ENCODE assay signal across 9 cellular contexts in the genomic region with DNA sequence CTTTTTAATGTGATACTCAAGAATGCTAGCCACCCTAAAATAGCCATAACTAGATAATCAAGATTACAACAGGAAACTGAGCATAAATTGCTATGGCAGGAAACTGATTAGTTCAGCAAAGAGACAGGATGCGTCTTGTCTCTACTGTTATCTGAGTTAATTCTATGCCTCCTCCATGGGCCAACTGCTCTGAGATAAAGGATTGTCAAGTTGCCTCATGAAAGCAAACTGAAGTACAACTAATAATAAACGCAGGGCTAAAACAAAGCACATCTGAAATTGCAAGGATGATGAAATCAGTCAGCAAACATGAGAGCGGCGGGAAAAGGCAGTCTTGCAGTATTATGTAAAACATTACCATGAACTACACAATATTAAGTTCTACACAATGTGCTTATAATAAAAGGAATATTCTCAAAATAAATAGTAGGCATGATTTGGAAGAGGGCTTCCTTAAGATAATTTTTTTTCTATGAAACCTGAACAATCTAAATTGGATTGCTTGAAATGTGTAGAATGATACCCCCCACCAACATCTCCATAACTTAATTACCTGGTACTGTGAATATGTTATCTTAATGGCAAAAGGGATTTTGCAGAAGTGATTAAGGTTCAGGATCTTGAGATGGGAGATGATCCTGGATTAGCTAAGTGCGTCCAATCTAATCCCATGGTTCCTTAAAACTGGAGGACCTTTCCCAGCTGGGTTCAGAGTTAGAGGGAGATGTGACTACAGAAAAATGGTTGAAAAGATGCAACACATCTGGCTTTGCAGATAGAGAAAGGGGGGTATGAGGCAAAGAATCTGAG.
A peak's percentile ranks its signal among the peaks of the same experiment; 100 is the strongest.
DNase-seq lines count a peak whose midpoint lies in the region; ATAC-seq and TF ChIP-seq lines count a peak whose summit lies in the region.
"Had no signal": no experiment of that assay in that cellular context is flagged by ENCODE, and none has a peak within 500 bp of the region (broad histone marks: within the 10 kb centered on the region; RNA-seq: fewer than 3 reads in every experiment).

No MANE protein-coding gene starts in this region.

- H3K27ac ChIP-seq in HEK293 (ENCODE audit: extremely low read depth, low read depth, low read length) = no peak overlapping the region
- H3K27ac ChIP-seq in mesodermal cell (ENCODE audit: low read depth, low read length, severe bottlenecking) = peak overlapping the region; percentile 72

- 70 to 94% methylated on average over 1 to 3 of the region's 5 CpGs for WGBS in mesodermal cell (ENCODE audit: insufficient coverage in 2 of 2), 2 experiments

- H3K36me3 ChIP-seq in HEK293 (ENCODE audit: control insufficient read depth in 2 of 2, insufficient read depth in 1 of 2, low read length in 2 of 2) = peaks cover 0 to 3% of the 10 kb centered on the region in 2 experiments; a peak in 1 of 3 replicates
- H3K36me3 ChIP-seq in mesodermal cell (ENCODE audit: control insufficient read depth, insufficient read depth, low read length) = peaks cover 62% of the 10 kb centered on the region

- POLR2A ChIA-PET in HEK293 (lab: Yijun Ruan, JAX) = no interaction called here

- DNase-seq in NOMO-1 treated with dmso at 0.1 percent for 144 hours (lab: John Stamatoyannopoulos, UW; ENCODE audit: unreplicated experiment) (peak; percentile 34), cardiac fibroblast (ENCODE audit: low read depth in 2 of 2) (peak; percentile 62 to 72), foreskin melanocyte (no peak), posterior vena cava (ENCODE audit: low spot score) (no peak), T-helper 9 cell (no peak)
- DNase-seq: NCI-H1092 treated with DMSO at 0.1 percent for 48 hours had no signal

- intact Hi-C loops in posterior vena cava (cut with DNase I) = no loop called here

- no peak for ATAC-seq in GM18907 (IDR thresholded peaks at IDR 0.05; ENCODE audit: unreplicated experiment)

- CTCF ChIA-PET in HEK293 (lab: Yijun Ruan, JAX) = no interaction called here

- no peaks in the 10 kb centered on the region for H3K9me3 ChIP-seq in HEK293 (ENCODE audit: control insufficient read depth, insufficient read depth, low read depth, low read length)
- H3K9me3 ChIP-seq in mesodermal cell (ENCODE audit: control insufficient read depth, low read length) = peaks cover 18% of the 10 kb centered on the region

- H3K4me1 ChIP-seq in HEK293 (ENCODE audit: control insufficient read depth, insufficient read depth, low read length) = peaks cover 4% of the 10 kb centered on the region
- peaks cover 33% of the 10 kb centered on the region for H3K4me1 ChIP-seq in mesodermal cell (ENCODE audit: control insufficient read depth, insufficient read depth, low read length, poor library complexity, severe bottlenecking)

- H3K4me3 ChIP-seq in HEK293 (ENCODE audit: low read depth, low read length) = no peak overlapping the region
- H3K4me3 ChIP-seq in cardiac fibroblast (replicated peaks in 1 of 2; ENCODE audit: low read depth in 2 of 2, low read length in 2 of 2) = no peak overlapping the region
- no peak overlapping the region for H3K4me3 ChIP-seq in mesodermal cell (ENCODE audit: extremely low read depth, insufficient read depth, low read length, poor library complexity, severe bottlenecking)

- TF ChIP-seq CTCF in HEK293 (tag by site-specific recombination; IDR thresholded peaks at IDR 0.05) = no peak
- no peak for TF ChIP-seq CTCF in cardiac fibroblast (IDR thresholded peaks at IDR 0.05; ENCODE audit: low read depth, low read length)

TF ChIP-seq in HEK293, 187 proteins besides CTCF, POLR2A, EP300 and RAD21 (continues in another document):
- TF ChIP-seq, protein P1, sequence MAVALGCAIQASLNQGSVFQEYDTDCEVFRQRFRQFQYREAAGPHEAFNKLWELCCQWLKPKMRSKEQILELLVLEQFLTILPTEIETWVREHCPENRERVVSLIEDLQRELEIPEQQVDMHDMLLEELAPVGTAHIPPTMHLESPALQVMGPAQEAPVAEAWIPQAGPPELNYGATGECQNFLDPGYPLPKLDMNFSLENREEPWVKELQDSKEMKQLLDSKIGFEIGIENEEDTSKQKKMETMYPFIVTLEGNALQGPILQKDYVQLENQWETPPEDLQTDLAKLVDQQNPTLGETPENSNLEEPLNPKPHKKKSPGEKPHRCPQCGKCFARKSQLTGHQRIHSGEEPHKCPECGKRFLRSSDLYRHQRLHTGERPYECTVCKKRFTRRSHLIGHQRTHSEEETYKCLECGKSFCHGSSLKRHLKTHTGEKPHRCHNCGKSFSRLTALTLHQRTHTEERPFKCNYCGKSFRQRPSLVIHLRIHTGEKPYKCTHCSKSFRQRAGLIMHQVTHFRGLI (tag by site-specific recombination; IDR thresholded peaks at IDR 0.05) = no peak
- no peak for TF ChIP-seq SALL2 (tag by site-specific recombination; IDR thresholded peaks at IDR 0.05; ENCODE audit: borderline replicate concordance)
- TF ChIP-seq FEZF1 (tag by site-specific recombination; IDR thresholded peaks at IDR 0.05) = 0 out of 2 replicates have a peak, but pooled peaks have one; percentile 17
- TF ChIP-seq, protein P2, sequence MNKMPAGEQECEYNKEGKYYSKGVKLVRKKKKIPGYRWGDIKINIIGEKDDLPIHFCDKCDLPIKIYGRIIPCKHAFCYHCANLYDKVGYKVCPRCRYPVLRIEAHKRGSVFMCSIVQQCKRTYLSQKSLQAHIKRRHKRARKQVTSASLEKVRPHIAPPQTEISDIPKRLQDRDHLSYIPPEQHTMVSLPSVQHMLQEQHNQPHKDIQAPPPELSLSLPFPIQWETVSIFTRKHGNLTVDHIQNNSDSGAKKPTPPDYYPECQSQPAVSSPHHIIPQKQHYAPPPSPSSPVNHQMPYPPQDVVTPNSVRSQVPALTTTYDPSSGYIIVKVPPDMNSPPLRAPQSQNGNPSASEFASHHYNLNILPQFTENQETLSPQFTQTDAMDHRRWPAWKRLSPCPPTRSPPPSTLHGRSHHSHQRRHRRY (tag by site-specific recombination; IDR thresholded peaks at IDR 0.05) = no peak
- peak; percentile 69; the same call in 1 of the 2 replicates for TF ChIP-seq TRIM28 (IDR thresholded peaks at IDR 0.05; ENCODE audit: borderline replicate concordance, low read length)
- TF ChIP-seq, protein P3, sequence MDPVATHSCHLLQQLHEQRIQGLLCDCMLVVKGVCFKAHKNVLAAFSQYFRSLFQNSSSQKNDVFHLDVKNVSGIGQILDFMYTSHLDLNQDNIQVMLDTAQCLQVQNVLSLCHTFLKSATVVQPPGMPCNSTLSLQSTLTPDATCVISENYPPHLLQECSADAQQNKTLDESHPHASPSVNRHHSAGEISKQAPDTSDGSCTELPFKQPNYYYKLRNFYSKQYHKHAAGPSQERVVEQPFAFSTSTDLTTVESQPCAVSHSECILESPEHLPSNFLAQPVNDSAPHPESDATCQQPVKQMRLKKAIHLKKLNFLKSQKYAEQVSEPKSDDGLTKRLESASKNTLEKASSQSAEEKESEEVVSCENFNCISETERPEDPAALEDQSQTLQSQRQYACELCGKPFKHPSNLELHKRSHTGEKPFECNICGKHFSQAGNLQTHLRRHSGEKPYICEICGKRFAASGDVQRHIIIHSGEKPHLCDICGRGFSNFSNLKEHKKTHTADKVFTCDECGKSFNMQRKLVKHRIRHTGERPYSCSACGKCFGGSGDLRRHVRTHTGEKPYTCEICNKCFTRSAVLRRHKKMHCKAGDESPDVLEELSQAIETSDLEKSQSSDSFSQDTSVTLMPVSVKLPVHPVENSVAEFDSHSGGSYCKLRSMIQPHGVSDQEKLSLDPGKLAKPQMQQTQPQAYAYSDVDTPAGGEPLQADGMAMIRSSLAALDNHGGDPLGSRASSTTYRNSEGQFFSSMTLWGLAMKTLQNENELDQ (tag by site-specific recombination; IDR thresholded peaks at IDR 0.05; ENCODE audit: low read depth) = no peak
- peak; percentile 82 for TF ChIP-seq TCF7L2 (IDR thresholded peaks at IDR 0.05; ENCODE audit: borderline replicate concordance, low read depth, low read length)
- TF ChIP-seq, protein P4, sequence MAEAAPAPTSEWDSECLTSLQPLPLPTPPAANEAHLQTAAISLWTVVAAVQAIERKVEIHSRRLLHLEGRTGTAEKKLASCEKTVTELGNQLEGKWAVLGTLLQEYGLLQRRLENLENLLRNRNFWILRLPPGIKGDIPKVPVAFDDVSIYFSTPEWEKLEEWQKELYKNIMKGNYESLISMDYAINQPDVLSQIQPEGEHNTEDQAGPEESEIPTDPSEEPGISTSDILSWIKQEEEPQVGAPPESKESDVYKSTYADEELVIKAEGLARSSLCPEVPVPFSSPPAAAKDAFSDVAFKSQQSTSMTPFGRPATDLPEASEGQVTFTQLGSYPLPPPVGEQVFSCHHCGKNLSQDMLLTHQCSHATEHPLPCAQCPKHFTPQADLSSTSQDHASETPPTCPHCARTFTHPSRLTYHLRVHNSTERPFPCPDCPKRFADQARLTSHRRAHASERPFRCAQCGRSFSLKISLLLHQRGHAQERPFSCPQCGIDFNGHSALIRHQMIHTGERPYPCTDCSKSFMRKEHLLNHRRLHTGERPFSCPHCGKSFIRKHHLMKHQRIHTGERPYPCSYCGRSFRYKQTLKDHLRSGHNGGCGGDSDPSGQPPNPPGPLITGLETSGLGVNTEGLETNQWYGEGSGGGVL (tag by site-specific recombination; IDR thresholded peaks at IDR 0.05) = 0 out of 2 replicates have a peak, but pooled peaks have one; percentile 10
- no peak for TF ChIP-seq ZSCAN30 (tag by site-specific recombination; IDR thresholded peaks at IDR 0.05)
- TF ChIP-seq, protein P5, sequence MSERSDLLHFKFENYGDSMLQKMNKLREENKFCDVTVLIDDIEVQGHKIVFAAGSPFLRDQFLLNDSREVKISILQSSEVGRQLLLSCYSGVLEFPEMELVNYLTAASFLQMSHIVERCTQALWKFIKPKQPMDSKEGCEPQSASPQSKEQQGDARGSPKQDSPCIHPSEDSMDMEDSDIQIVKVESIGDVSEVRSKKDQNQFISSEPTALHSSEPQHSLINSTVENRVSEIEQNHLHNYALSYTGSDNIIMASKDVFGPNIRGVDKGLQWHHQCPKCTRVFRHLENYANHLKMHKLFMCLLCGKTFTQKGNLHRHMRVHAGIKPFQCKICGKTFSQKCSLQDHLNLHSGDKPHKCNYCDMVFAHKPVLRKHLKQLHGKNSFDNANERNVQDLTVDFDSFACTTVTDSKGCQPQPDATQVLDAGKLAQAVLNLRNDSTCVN (tag by site-specific recombination; optimal IDR thresholded peaks at IDR 0.05) = no peak
- TF ChIP-seq, protein P6, sequence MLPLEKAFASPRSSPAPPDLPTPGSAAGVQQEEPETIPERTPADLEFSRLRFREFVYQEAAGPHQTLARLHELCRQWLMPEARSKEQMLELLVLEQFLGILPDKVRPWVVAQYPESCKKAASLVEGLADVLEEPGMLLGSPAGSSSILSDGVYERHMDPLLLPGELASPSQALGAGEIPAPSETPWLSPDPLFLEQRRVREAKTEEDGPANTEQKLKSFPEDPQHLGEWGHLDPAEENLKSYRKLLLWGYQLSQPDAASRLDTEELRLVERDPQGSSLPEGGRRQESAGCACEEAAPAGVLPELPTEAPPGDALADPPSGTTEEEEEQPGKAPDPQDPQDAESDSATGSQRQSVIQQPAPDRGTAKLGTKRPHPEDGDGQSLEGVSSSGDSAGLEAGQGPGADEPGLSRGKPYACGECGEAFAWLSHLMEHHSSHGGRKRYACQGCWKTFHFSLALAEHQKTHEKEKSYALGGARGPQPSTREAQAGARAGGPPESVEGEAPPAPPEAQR (tag by site-specific recombination; IDR thresholded peaks at IDR 0.05) = no peak

Comparison
In these comparisons a context has a peak if more than half of its experiments do, and no peak if none do; other contexts are left out.
1. DNase-seq: peak in NOMO-1 treated with dmso at 0.1 percent for 144 hours (single experiment) and cardiac fibroblast (2 of 2); none in foreskin melanocyte (single experiment), posterior vena cava (single experiment) and T-helper 9 cell (single experiment).